ENCODE assay signal across 1 cellular context in genomic region chr6:26327450-26328264, GRCh38.
TF ChIP-seq lines count a peak whose summit lies in the region.

No MANE protein-coding gene starts in this region.

TF ChIP-seq in K562, 482 proteins besides CTCF, POLR2A, EP300 and RAD21 (continued from another document and continues in another):
- TF ChIP-seq SREBF1 (IDR thresholded peaks at IDR 0.05; ENCODE audit: borderline replicate concordance, low read depth, low read length) (peak; percentile 46; the same call in 1 of the 2 replicates), PKNOX1 (IDR thresholded peaks at IDR 0.05) (no peak), PPARD (CRISPR knock-in tag; IDR thresholded peaks at IDR 0.05) (no peak), GTF2E2 (tag; IDR thresholded peaks at IDR 0.05) (peak; percentile 89), HCFC1 (IDR thresholded peaks at IDR 0.05; ENCODE audit: low read depth, low read length) (peak; percentile 24; the same call in 1 of the 2 replicates), MCM5 (IDR thresholded peaks at IDR 0.05; ENCODE audit: low read depth) (no peak), MLLT1 (IDR thresholded peaks at IDR 0.05) (peak; percentile 9 to 39; a peak in 2 of 4 replicates), PBX2 (CRISPR knock-in tag; IDR thresholded peaks at IDR 0.05; ENCODE audit: low read depth) (no peak), PBX2 (tag; conservative IDR thresholded peaks at IDR 0.05; ENCODE audit: low read depth) (no peak), ZNF695 (CRISPR knock-in tag; IDR thresholded peaks at IDR 0.05) (no peak), TAF7 (tag; IDR thresholded peaks at IDR 0.05) (no peak), RBBP5 (IDR thresholded peaks at IDR 0.05; ENCODE audit: borderline replicate concordance, insufficient read depth, low read length, poor library complexity, severe bottlenecking) (peak; percentile 63), NEUROD1 (IDR thresholded peaks at IDR 0.05; ENCODE audit: borderline replicate concordance, low read depth, low read length, partially characterized antibody) (peak; percentile 48), ATF7 (IDR thresholded peaks at IDR 0.05) (peak; percentile 92), DNMT1 (IDR thresholded peaks at IDR 0.05) (no peak), CBX2 (IDR thresholded peaks at IDR 0.05; ENCODE audit: insufficient read depth, low read length, poor library complexity, severe bottlenecking) (no peak), HMG20A (CRISPR knock-in tag; conservative IDR thresholded peaks at IDR 0.05) (no peak), ESRRA (IDR thresholded peaks at IDR 0.05; ENCODE audit: borderline replicate concordance, low read depth) (peak; percentile 9; the same call in 1 of the 2 replicates), BDP1 (IDR thresholded peaks at IDR 0.05; ENCODE audit: insufficient read depth, insufficient read length) (peak; percentile 67), ATF3 (IDR thresholded peaks at IDR 0.05) (peak; percentile 96), ATF3 (CRISPR knock-in tag; conservative IDR thresholded peaks at IDR 0.05) (peak; percentile 82; the same call in 1 of the 2 replicates), ZNF217 (CRISPR knock-in tag; IDR thresholded peaks at IDR 0.05) (no peak), CUX1 (CRISPR knock-in tag; IDR thresholded peaks at IDR 0.05) (peak; percentile 90), USF1 (CRISPR knock-in tag; IDR thresholded peaks at IDR 0.05) (no peak), PRMT5 (CRISPR knock-in tag; IDR thresholded peaks at IDR 0.05) (no peak), CBFB (CRISPR knock-in tag; IDR thresholded peaks at IDR 0.05) (no peak), MYC (IDR thresholded peaks at IDR 0.05; ENCODE audit: low read depth, low read length) (0 out of 2 replicates have a peak, but pooled peaks have one; percentile 9), MYC (CRISPR knock-in tag; IDR thresholded peaks at IDR 0.05; ENCODE audit: borderline replicate concordance, low read depth) (no peak), MXD1 (CRISPR knock-in tag; IDR thresholded peaks at IDR 0.05; ENCODE audit: borderline replicate concordance, poor library complexity, severe bottlenecking) (no peak), AFF1 (IDR thresholded peaks at IDR 0.05; ENCODE audit: low read depth in 1 of 2, partially characterized antibody in 2 of 2) (peak in 1 of 2 experiments; percentile 80), MTA1 (IDR thresholded peaks at IDR 0.05; ENCODE audit: borderline replicate concordance) (peak; percentile 89), POLR2B (IDR thresholded peaks at IDR 0.05; ENCODE audit: low read depth, partially characterized antibody) (no peak), ZNF232 (CRISPR knock-in tag; IDR thresholded peaks at IDR 0.05) (0 out of 2 replicates have a peak, but pooled peaks have one; percentile 45), TCF7L2 (IDR thresholded peaks at IDR 0.05; ENCODE audit: low read depth, low read length) (no peak), RBM39 (optimal IDR thresholded peaks at IDR 0.05; ENCODE audit: low read depth, low read length) (no peak), YBX1 (IDR thresholded peaks at IDR 0.05) (no peak), MTA3 (IDR thresholded peaks at IDR 0.05; ENCODE audit: borderline replicate concordance) (peak; percentile 66)
